Comparison of ENCODE assay signal across 8 cellular contexts in genomic region chr1:181104042-181104789, GRCh38. TPM values are rescaled to one million over a fixed set of nuclear protein-coding genes. Genes with fewer than 3 reads are reported as not detected.
DNase-seq lines count a peak whose midpoint lies in the region; ATAC-seq and TF ChIP-seq lines count a peak whose summit lies in the region.

No MANE protein-coding gene starts in this region.

- peak overlapping the region; percentile 87 for H3K4me3 ChIP-seq in GM08714 (ENCODE audit: low read length)
- peak overlapping the region; percentile 64 for H3K4me3 ChIP-seq in astrocyte of the cerebellum (ENCODE audit: low read depth, low read length)
- H3K4me3 ChIP-seq in thymus (ENCODE audit: low read length), result peak overlapping the region; percentile 67

- peak; percentile 8 for ATAC-seq in HG03565 (IDR thresholded peaks at IDR 0.05; ENCODE audit: unreplicated experiment)
- no peak for ATAC-seq in HG03571 (IDR thresholded peaks at IDR 0.05; ENCODE audit: unreplicated experiment)
- ATAC-seq in HG03025 (IDR thresholded peaks at IDR 0.05; ENCODE audit: low FRiP score, unreplicated experiment), result no peak

- in situ Hi-C loops in astrocyte of the cerebellum (cut with HindIII; ENCODE audit: low sequenced_read_pairs), result no loop called here

- 32% methylated on average over 17 of the region's 17 CpGs for WGBS in thymus

- peak overlapping the region; percentile 85 for H3K27ac ChIP-seq in thymus (ENCODE audit: low read depth)

- no peak for DNase-seq in astrocyte of the cerebellum (ENCODE audit: low read depth)
- DNase-seq in kidney tubule cell (ENCODE audit: low spot score), result peak; percentile 48
- DNase-seq in GM19240 (ENCODE audit: insufficient read length, low spot score), result no peak

- peaks cover 50% of the 10 kb centered on the region for H3K4me1 ChIP-seq in thymus (ENCODE audit: control insufficient read depth, insufficient read depth, low read length)

- no peaks in the 10 kb centered on the region for H3K9me3 ChIP-seq in thymus (ENCODE audit: control insufficient read depth)

- H3K36me3 ChIP-seq in thymus (ENCODE audit: control insufficient read depth, insufficient read depth), result no peaks in the 10 kb centered on the region

- TF ChIP-seq CTCF in astrocyte of the cerebellum (IDR thresholded peaks at IDR 0.05; ENCODE audit: low read depth, low read length, missing control alignments), result no peak

- H3K27me3 ChIP-seq in thymus (ENCODE audit: control insufficient read depth, insufficient read depth), result no peaks in the 10 kb centered on the region

RNA-seq across cellular contexts. Expression of gene IER5, which starts 15.7 kb away (rescaled TPM):
- 19.3 TPM for polyA plus RNA-seq in thymus
